Comparison of ENCODE assay signal across 1 cellular context in the genomic region with DNA sequence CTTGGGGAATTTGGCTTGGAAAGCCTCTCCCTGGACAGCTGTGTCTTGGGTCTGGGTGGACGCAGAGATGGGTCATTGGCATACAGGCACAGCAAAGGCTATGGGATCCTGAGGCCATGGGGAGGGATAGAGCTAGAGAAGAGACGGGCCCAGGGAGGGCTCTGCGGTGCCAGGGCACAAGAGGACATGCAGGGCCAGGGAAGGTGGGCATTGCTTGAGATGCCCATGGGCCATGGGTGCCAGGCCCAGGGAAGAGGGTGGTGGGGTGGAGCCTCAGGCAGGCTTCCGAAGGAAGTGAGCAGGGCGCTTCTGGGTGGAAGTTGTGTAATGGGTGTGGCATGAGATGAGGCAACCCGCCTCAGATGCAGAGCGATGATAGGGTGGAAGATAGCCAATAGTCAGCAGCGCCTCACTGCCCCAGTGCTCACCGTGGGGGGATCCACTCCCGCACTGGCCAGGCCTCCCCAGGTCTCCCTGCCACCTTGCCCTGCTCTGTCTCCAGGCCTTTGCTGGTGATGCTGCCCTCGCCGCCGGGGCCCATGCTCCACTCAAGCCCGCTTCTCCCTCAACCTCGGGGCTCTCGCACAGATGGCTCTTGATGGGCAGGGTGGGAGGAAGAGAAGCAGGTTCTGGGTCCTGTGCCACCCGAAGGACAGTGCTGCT.
TF ChIP-seq lines count a peak whose summit lies in the region.

No MANE protein-coding gene starts in this region.

TF ChIP-seq in K562, 482 proteins besides CTCF, POLR2A, EP300 and RAD21 (continued from another document):
- TF ChIP-seq, protein P1, sequence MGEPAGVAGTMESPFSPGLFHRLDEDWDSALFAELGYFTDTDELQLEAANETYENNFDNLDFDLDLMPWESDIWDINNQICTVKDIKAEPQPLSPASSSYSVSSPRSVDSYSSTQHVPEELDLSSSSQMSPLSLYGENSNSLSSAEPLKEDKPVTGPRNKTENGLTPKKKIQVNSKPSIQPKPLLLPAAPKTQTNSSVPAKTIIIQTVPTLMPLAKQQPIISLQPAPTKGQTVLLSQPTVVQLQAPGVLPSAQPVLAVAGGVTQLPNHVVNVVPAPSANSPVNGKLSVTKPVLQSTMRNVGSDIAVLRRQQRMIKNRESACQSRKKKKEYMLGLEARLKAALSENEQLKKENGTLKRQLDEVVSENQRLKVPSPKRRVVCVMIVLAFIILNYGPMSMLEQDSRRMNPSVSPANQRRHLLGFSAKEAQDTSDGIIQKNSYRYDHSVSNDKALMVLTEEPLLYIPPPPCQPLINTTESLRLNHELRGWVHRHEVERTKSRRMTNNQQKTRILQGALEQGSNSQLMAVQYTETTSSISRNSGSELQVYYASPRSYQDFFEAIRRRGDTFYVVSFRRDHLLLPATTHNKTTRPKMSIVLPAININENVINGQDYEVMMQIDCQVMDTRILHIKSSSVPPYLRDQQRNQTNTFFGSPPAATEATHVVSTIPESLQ (CRISPR knock-in tag; IDR thresholded peaks at IDR 0.05) = no peak
- no peak for TF ChIP-seq FOXJ2 (tag; IDR thresholded peaks at IDR 0.05)
- TF ChIP-seq RBM15 (IDR thresholded peaks at IDR 0.05; ENCODE audit: insufficient read depth, low read length) = no peak
- TF ChIP-seq, protein P2, sequence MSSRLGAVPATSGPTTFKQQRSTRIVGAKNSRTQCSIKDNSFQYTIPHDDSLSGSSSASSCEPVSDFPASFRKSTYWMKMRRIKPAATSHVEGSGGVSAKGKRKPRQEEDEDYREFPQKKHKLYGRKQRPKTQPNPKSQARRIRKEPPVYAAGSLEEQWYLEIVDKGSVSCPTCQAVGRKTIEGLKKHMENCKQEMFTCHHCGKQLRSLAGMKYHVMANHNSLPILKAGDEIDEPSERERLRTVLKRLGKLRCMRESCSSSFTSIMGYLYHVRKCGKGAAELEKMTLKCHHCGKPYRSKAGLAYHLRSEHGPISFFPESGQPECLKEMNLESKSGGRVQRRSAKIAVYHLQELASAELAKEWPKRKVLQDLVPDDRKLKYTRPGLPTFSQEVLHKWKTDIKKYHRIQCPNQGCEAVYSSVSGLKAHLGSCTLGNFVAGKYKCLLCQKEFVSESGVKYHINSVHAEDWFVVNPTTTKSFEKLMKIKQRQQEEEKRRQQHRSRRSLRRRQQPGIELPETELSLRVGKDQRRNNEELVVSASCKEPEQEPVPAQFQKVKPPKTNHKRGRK (tag; IDR thresholded peaks at IDR 0.05) = no peak
- no peak for TF ChIP-seq SMAD3 (CRISPR knock-in tag; conservative IDR thresholded peaks at IDR 0.05)
- no peak for TF ChIP-seq RBM14 (IDR thresholded peaks at IDR 0.05; ENCODE audit: borderline replicate concordance, insufficient read depth, low read depth, low read length)
- no peak for TF ChIP-seq MAFK (IDR thresholded peaks at IDR 0.05; ENCODE audit: low read length)
- TF ChIP-seq ZNF764 (CRISPR knock-in tag; IDR thresholded peaks at IDR 0.05; ENCODE audit: low read depth) = no peak
- no peak for TF ChIP-seq ELF1 (tag; IDR thresholded peaks at IDR 0.05)
